Comparison of ENCODE assay signal across 29 cellular contexts in the genomic region with DNA sequence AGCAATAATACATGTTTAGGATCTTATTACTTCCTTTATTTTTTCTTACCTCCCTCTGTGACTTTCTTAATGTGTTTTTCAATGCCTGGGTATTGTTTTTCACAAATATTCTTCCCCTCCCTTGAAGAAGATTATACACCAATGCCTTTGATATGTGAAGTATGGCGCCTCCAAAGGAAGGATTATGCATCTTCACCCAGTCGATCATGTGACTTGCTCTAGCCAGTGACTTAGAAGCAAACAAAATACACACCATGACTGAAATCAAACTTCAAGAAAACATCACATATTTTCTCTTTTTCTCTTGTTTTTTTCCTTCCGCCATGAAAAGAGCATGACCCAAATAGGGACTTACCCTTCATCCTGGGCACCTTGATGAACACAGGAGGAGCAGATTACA.
"Had no signal": no experiment of that assay in that cellular context is flagged by ENCODE, and none has a peak within 500 bp of the region (broad histone marks: within the 10 kb centered on the region; RNA-seq: fewer than 3 reads in every experiment).

No MANE protein-coding gene starts in this region.

- H3K4me3 Mint-ChIP-seq: activated naive CD4-positive, alpha-beta T cell treated with anti-CD3 and anti-CD28 coated beads for 36 hours; activated naive CD8-positive, alpha-beta T cell treated with anti-CD3 and anti-CD28 coated beads, Interleukin-2, amount 10 ng/mL, durations not matched to agents 7 days and 5 days; activated T-helper 1 cell treated with anti-CD3 and anti-CD28 coated beads, Interleukin-12 subunit alpha, Interleukin-12 subunit beta, Interleukin-2, Interleukin-4 antibody, amounts not matched to agents 30 ng/mL and 10 ng/mL and 1 ng/mL, durations not matched to agents 14 hours and 24 hours and 36 hours; brain; natural killer cell had no signal

- H3K4me1 Mint-ChIP-seq: activated naive CD8-positive, alpha-beta T cell treated with anti-CD3 and anti-CD28 coated beads, Interleukin-2, amount 10 ng/mL, durations not matched to agents 7 days and 5 days; brain; natural killer cell had no signal

- H3K27ac ChIP-seq: ascending aorta, cardiac muscle cell, coronary artery, dorsolateral prefrontal cortex, gastrocnemius medialis, left ventricle myocardium inferior, suprapubic skin, tibial nerve had no signal

- H3K9me3 ChIP-seq: ascending aorta, gastrocnemius medialis, left ventricle myocardium inferior, suprapubic skin had no signal

- ATAC-seq: gastrocnemius medialis, natural killer cell, right cardiac atrium had no signal

- H3K36me3 ChIP-seq: ascending aorta, cardiac muscle cell, gastrocnemius medialis, left ventricle myocardium inferior, suprapubic skin had no signal

- H3K27ac Mint-ChIP-seq: activated naive CD4-positive, alpha-beta T cell treated with anti-CD3 and anti-CD28 coated beads for 36 hours; activated naive CD8-positive, alpha-beta T cell treated with anti-CD3 and anti-CD28 coated beads, Interleukin-2, amount 10 ng/mL, durations not matched to agents 7 days and 5 days; activated T-helper 1 cell treated with anti-CD3 and anti-CD28 coated beads, Interleukin-12 subunit alpha, Interleukin-12 subunit beta, Interleukin-2, Interleukin-4 antibody, amounts not matched to agents 30 ng/mL and 10 ng/mL and 1 ng/mL, durations not matched to agents 14 hours and 24 hours and 36 hours; brain; natural killer cell had no signal

- H3K4me3 ChIP-seq: ascending aorta, cardiac muscle cell, coronary artery, dorsolateral prefrontal cortex, gastrocnemius medialis, left ventricle myocardium inferior, lung, suprapubic skin, tibial nerve had no signal

- H3K4me1 ChIP-seq: ascending aorta, gastrocnemius medialis, left ventricle myocardium inferior, suprapubic skin, tibial nerve had no signal

- H3K9me3 Mint-ChIP-seq: activated naive CD8-positive, alpha-beta T cell treated with anti-CD3 and anti-CD28 coated beads, Interleukin-2, amount 10 ng/mL, durations not matched to agents 7 days and 5 days; brain had no signal

- H3K36me3 Mint-ChIP-seq: activated naive CD8-positive, alpha-beta T cell treated with anti-CD3 and anti-CD28 coated beads, Interleukin-2, amount 10 ng/mL, durations not matched to agents 7 days and 5 days; natural killer cell had no signal

- H3K27me3 ChIP-seq: ascending aorta, cardiac muscle cell, dorsolateral prefrontal cortex, gastrocnemius medialis, suprapubic skin, tibial nerve had no signal

- H3K27me3 Mint-ChIP-seq: activated naive CD8-positive, alpha-beta T cell treated with anti-CD3 and anti-CD28 coated beads, Interleukin-2, amount 10 ng/mL, durations not matched to agents 7 days and 5 days; brain had no signal

- DNase-seq: activated CD4-positive, alpha-beta T cell treated with anti-CD3 and anti-CD28 coated beads for 4 hours; activated CD4-positive, alpha-beta T cell treated with anti-CD3 and anti-CD28 coated beads, Interleukin-2, amount 50 U/mL, for 48 hours; activated CD8-positive, alpha-beta memory T cell treated with anti-CD3 and anti-CD28 coated beads for 24 hours; activated effector memory CD4-positive, alpha-beta T cell treated with anti-CD3 and anti-CD28 coated beads, Interleukin-2, amount 50 U/mL, for 16 hours; activated naive CD4-positive, alpha-beta T cell treated with anti-CD3 and anti-CD28 coated beads for 36 hours; activated naive CD8-positive, alpha-beta T cell treated with anti-CD3 and anti-CD28 coated beads, Interleukin-2, amount 10 ng/mL, durations not matched to agents 7 days and 5 days; cerebellar nuclear complex; dorsolateral prefrontal cortex; effector memory CD4-positive, alpha-beta T cell; erythroblast; gastrocnemius medialis; glutamatergic neuron; islet precursor cell; left ventricle myocardium inferior; mesendoderm; natural killer cell; posterior cingulate gyrus; right cardiac atrium; stimulated activated CD4-positive, alpha-beta T cell treated with anti-CD3 and anti-CD28 coated beads, Interleukin-15, amount 100 ng/mL, for 24 hours; stimulated activated CD4-positive, alpha-beta T cell treated with anti-CD3 and anti-CD28 coated beads, Interleukin-2, amount 100 ng/mL, for 24 hours; stimulated activated naive CD4-positive, alpha-beta T cell had no signal
